In genomic region chr4:176290520-176290919, GRCh38 we compare ENCODE assay signal across 34 cellular contexts. TPM values are rescaled to one million over a fixed set of nuclear protein-coding genes. Genes with fewer than 3 reads are reported as not detected.
"Had no signal": no experiment of that assay in that cellular context is flagged by ENCODE, and none has a peak within 500 bp of the region (broad histone marks: within the 10 kb centered on the region; RNA-seq: fewer than 3 reads in every experiment).

No MANE protein-coding gene starts in this region.

- H3K4me1 Mint-ChIP-seq: activated CD4-positive, alpha-beta memory T cell treated with anti-CD3 and anti-CD28 coated beads, Interleukin-2, amount 10 ng/mL, durations not matched to agents 7 days and 5 days; activated CD4-positive, alpha-beta T cell treated with anti-CD3 and anti-CD28 coated beads for 36 hours; activated CD4-positive, alpha-beta T cell treated with anti-CD3 and anti-CD28 coated beads, Interleukin-2, amount 10 ng/mL, durations not matched to agents 7 days and 5 days; activated naive CD4-positive, alpha-beta T cell treated with anti-CD3 and anti-CD28 coated beads, Interleukin-2, amount 50 U/mL, for 24 hours; activated naive CD8-positive, alpha-beta T cell treated with anti-CD3 and anti-CD28 coated beads for 36 hours; activated naive CD8-positive, alpha-beta T cell treated with anti-CD3 and anti-CD28 coated beads, Interleukin-2, amount 50 U/mL, for 24 hours; T-helper 17 cell had no signal

- H3K4me1 ChIP-seq: adrenal gland, body of pancreas, esophagus squamous epithelium had no signal

- ATAC-seq: activated CD4-positive, alpha-beta T cell treated with anti-CD3 and anti-CD28 coated beads for 36 hours; activated naive CD8-positive, alpha-beta T cell treated with anti-CD3 and anti-CD28 coated beads, Interleukin-2, amount 50 U/mL, for 24 hours; activated T-cell treated with anti-CD3 and anti-CD28 coated beads, Interleukin-2, amount 50 U/mL, for 72 hours; body of pancreas; effector memory CD8-positive, alpha-beta T cell; gastroesophageal sphincter; T-helper 17 cell had no signal

- H3K4me3 Mint-ChIP-seq: activated CD4-positive, alpha-beta memory T cell treated with anti-CD3 and anti-CD28 coated beads, Interleukin-2, amount 10 ng/mL, durations not matched to agents 7 days and 5 days; activated CD4-positive, alpha-beta T cell treated with anti-CD3 and anti-CD28 coated beads for 36 hours; activated CD4-positive, alpha-beta T cell treated with anti-CD3 and anti-CD28 coated beads, Interleukin-2, amount 10 ng/mL, durations not matched to agents 7 days and 5 days; activated naive CD4-positive, alpha-beta T cell treated with anti-CD3 and anti-CD28 coated beads for 36 hours; activated naive CD4-positive, alpha-beta T cell treated with anti-CD3 and anti-CD28 coated beads, Interleukin-2, amount 50 U/mL, for 24 hours; activated naive CD8-positive, alpha-beta T cell treated with anti-CD3 and anti-CD28 coated beads for 36 hours; activated naive CD8-positive, alpha-beta T cell treated with anti-CD3 and anti-CD28 coated beads, Interleukin-2, amount 50 U/mL, for 24 hours; activated T-cell treated with anti-CD3 and anti-CD28 coated beads, Interleukin-2, amount 50 U/mL, for 24 hours; activated T-cell treated with anti-CD3 and anti-CD28 coated beads, Interleukin-2, amount 50 U/mL, for 72 hours; effector memory CD8-positive, alpha-beta T cell; T-helper 17 cell; T-helper 2 cell treated with Interferon-gamma antibody and Interleukin-4, amounts not matched to agents 5 μg/mL and 100 μg/mL, for 36 hours had no signal

- H3K27me3 ChIP-seq: adrenal gland, body of pancreas, esophagus squamous epithelium, gastroesophageal sphincter had no signal

- H3K27ac ChIP-seq: adrenal gland, body of pancreas, epithelial cell of prostate, esophagus squamous epithelium, gastroesophageal sphincter had no signal

- DNase-seq: activated CD4-positive, alpha-beta memory T cell treated with anti-CD3 and anti-CD28 coated beads, Interleukin-2, amount 10 ng/mL, durations not matched to agents 7 days and 5 days; activated CD4-positive, alpha-beta T cell treated with anti-CD3 and anti-CD28 coated beads for 36 hours; activated CD4-positive, alpha-beta T cell treated with anti-CD3 and anti-CD28 coated beads, Interleukin-2, amount 10 ng/mL, durations not matched to agents 7 days and 5 days; activated CD4-positive, alpha-beta T cell treated with anti-CD3 and anti-CD28 coated beads, Interleukin-2, amount 50 U/mL, for 4 hours; activated CD4-positive, CD25-positive, alpha-beta regulatory T cell; activated CD4-positive, CD25-positive, alpha-beta regulatory T cell treated with anti-CD3 and anti-CD28 coated beads, Interleukin-2, amount 50 U/mL, for 72 hours; activated CD8-positive, alpha-beta memory T cell treated with anti-CD3 and anti-CD28 coated beads, Interleukin-2, amount 50 U/mL, for 48 hours; activated effector memory CD4-positive, alpha-beta T cell treated with Interleukin-2 at 50 U/mL for 16 hours; activated naive CD4-positive, alpha-beta T cell treated with anti-CD3 and anti-CD28 coated beads for 36 hours; activated naive CD8-positive, alpha-beta T cell treated with anti-CD3 and anti-CD28 coated beads for 36 hours; activated naive CD8-positive, alpha-beta T cell treated with anti-CD3 and anti-CD28 coated beads, Interleukin-2, amount 50 U/mL, for 24 hours; activated T-cell treated with anti-CD3 and anti-CD28 coated beads for 4 hours; activated T-cell treated with anti-CD3 and anti-CD28 coated beads, Interleukin-2, amount 50 U/mL, for 24 hours; activated T-cell treated with anti-CD3 and anti-CD28 coated beads, Interleukin-2, amount 50 U/mL, for 72 hours; adrenal gland; amygdala; aorta; body of pancreas; caudate nucleus; cortex of kidney; dermis blood vessel endothelial cell; effector CD4-positive, alpha-beta T cell; effector memory CD8-positive, alpha-beta T cell; esophagus squamous epithelium; foreskin melanocyte; T-helper 1 cell; T-helper 17 cell; T1000 had no signal

- H3K27me3 Mint-ChIP-seq: activated CD4-positive, alpha-beta memory T cell treated with anti-CD3 and anti-CD28 coated beads, Interleukin-2, amount 10 ng/mL, durations not matched to agents 7 days and 5 days; activated CD4-positive, alpha-beta T cell treated with anti-CD3 and anti-CD28 coated beads for 36 hours; activated CD4-positive, alpha-beta T cell treated with anti-CD3 and anti-CD28 coated beads, Interleukin-2, amount 10 ng/mL, durations not matched to agents 7 days and 5 days; activated naive CD4-positive, alpha-beta T cell treated with anti-CD3 and anti-CD28 coated beads, Interleukin-2, amount 50 U/mL, for 24 hours; activated T-cell treated with anti-CD3 and anti-CD28 coated beads, Interleukin-2, amount 50 U/mL, for 24 hours had no signal

- H3K9me3 ChIP-seq: adrenal gland, body of pancreas, esophagus squamous epithelium, gastroesophageal sphincter had no signal

- H3K27ac Mint-ChIP-seq: activated CD4-positive, alpha-beta memory T cell treated with anti-CD3 and anti-CD28 coated beads, Interleukin-2, amount 10 ng/mL, durations not matched to agents 7 days and 5 days; activated CD4-positive, alpha-beta T cell treated with anti-CD3 and anti-CD28 coated beads for 36 hours; activated CD4-positive, alpha-beta T cell treated with anti-CD3 and anti-CD28 coated beads, Interleukin-2, amount 10 ng/mL, durations not matched to agents 7 days and 5 days; activated naive CD4-positive, alpha-beta T cell treated with anti-CD3 and anti-CD28 coated beads for 36 hours; activated naive CD4-positive, alpha-beta T cell treated with anti-CD3 and anti-CD28 coated beads, Interleukin-2, amount 50 U/mL, for 24 hours; activated naive CD8-positive, alpha-beta T cell treated with anti-CD3 and anti-CD28 coated beads for 36 hours; activated naive CD8-positive, alpha-beta T cell treated with anti-CD3 and anti-CD28 coated beads, Interleukin-2, amount 50 U/mL, for 24 hours; activated T-cell treated with anti-CD3 and anti-CD28 coated beads, Interleukin-2, amount 50 U/mL, for 24 hours; activated T-cell treated with anti-CD3 and anti-CD28 coated beads, Interleukin-2, amount 50 U/mL, for 72 hours; effector memory CD8-positive, alpha-beta T cell; T-helper 17 cell; T-helper 2 cell treated with Interferon-gamma antibody and Interleukin-4, amounts not matched to agents 5 μg/mL and 100 μg/mL, for 36 hours had no signal

- H3K4me3 ChIP-seq: adrenal gland, body of pancreas, esophagus squamous epithelium, gastroesophageal sphincter had no signal

- H3K36me3 Mint-ChIP-seq: activated naive CD4-positive, alpha-beta T cell treated with anti-CD3 and anti-CD28 coated beads, Interleukin-2, amount 50 U/mL, for 24 hours; activated naive CD8-positive, alpha-beta T cell treated with anti-CD3 and anti-CD28 coated beads for 36 hours had no signal

- H3K36me3 ChIP-seq: adrenal gland, esophagus squamous epithelium, gastroesophageal sphincter had no signal

- H3K9me3 Mint-ChIP-seq: activated CD4-positive, alpha-beta memory T cell treated with anti-CD3 and anti-CD28 coated beads, Interleukin-2, amount 10 ng/mL, durations not matched to agents 7 days and 5 days; activated CD4-positive, alpha-beta T cell treated with anti-CD3 and anti-CD28 coated beads, Interleukin-2, amount 10 ng/mL, durations not matched to agents 7 days and 5 days; activated naive CD4-positive, alpha-beta T cell treated with anti-CD3 and anti-CD28 coated beads for 36 hours; activated naive CD4-positive, alpha-beta T cell treated with anti-CD3 and anti-CD28 coated beads, Interleukin-2, amount 50 U/mL, for 24 hours; activated naive CD8-positive, alpha-beta T cell treated with anti-CD3 and anti-CD28 coated beads for 36 hours; activated naive CD8-positive, alpha-beta T cell treated with anti-CD3 and anti-CD28 coated beads, Interleukin-2, amount 50 U/mL, for 24 hours; activated T-cell treated with anti-CD3 and anti-CD28 coated beads, Interleukin-2, amount 50 U/mL, for 24 hours; activated T-cell treated with anti-CD3 and anti-CD28 coated beads, Interleukin-2, amount 50 U/mL, for 72 hours; effector memory CD8-positive, alpha-beta T cell; T-helper 2 cell treated with Interferon-gamma antibody and Interleukin-4, amounts not matched to agents 5 μg/mL and 100 μg/mL, for 36 hours had no signal

RNA-seq across cellular contexts. Expression of gene ASB5, which starts 21.5 kb away (rescaled TPM):
- total RNA-seq: activated CD4-positive, alpha-beta memory T cell treated with anti-CD3 and anti-CD28 coated beads, Interleukin-2, amount 10 ng/mL, durations not matched to agents 7 days and 5 days; activated CD4-positive, alpha-beta T cell treated with anti-CD3 and anti-CD28 coated beads for 36 hours; activated CD4-positive, alpha-beta T cell treated with anti-CD3 and anti-CD28 coated beads, Interleukin-2, amount 10 ng/mL, durations not matched to agents 7 days and 5 days; activated naive CD4-positive, alpha-beta T cell treated with anti-CD3 and anti-CD28 coated beads for 36 hours; activated naive CD8-positive, alpha-beta T cell treated with anti-CD3 and anti-CD28 coated beads for 36 hours; activated T-cell treated with anti-CD3 and anti-CD28 coated beads, Interleukin-2, amount 50 U/mL, for 72 hours; aorta; body of pancreas; dermis blood vessel endothelial cell; endothelial cell of umbilical vein; glomerular endothelial cell; T-helper 17 cell had no signal
- polyA plus RNA-seq: endothelial cell of umbilical vein had no signal
